ENCODE assay signal across 1 cellular context in the genomic region with DNA sequence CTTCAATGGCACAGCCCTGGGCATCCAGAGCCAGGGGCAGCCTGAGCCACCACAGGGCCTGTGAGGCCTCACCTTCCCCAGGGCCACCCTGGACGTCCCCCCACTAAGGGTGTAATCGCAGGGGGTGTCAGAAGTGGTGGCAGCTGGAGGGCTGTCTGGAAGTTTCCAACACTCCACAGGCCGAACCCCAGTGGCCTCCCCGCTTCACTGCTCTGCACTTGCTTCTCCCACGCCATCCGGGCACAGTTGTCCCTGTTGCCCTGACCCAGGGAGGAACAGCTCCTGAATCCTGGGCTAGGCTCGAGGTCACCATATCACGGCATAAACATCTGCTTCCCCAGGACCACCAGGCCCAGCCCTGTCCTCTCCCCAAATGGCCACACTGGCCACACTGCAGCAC.
TF ChIP-seq lines count a peak whose summit lies in the region.

No MANE protein-coding gene starts in this region.

TF ChIP-seq in GM23338, 12 proteins besides CTCF, POLR2A, EP300 and RAD21 (continued from another document):
- TF ChIP-seq, protein P1, sequence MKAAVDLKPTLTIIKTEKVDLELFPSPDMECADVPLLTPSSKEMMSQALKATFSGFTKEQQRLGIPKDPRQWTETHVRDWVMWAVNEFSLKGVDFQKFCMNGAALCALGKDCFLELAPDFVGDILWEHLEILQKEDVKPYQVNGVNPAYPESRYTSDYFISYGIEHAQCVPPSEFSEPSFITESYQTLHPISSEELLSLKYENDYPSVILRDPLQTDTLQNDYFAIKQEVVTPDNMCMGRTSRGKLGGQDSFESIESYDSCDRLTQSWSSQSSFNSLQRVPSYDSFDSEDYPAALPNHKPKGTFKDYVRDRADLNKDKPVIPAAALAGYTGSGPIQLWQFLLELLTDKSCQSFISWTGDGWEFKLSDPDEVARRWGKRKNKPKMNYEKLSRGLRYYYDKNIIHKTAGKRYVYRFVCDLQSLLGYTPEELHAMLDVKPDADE (IDR thresholded peaks at IDR 0.05) = no peak
- TF ChIP-seq EZH2 (IDR thresholded peaks at IDR 0.05; ENCODE audit: low read depth, unreplicated experiment) (no peak), EZH2phosphoT487 (IDR thresholded peaks at IDR 0.05; ENCODE audit: unreplicated experiment) (no peak), REST (IDR thresholded peaks at IDR 0.05; ENCODE audit: unreplicated experiment) (no peak), ZNF114 (CRISPR knock-in tag; IDR thresholded peaks at IDR 0.05) (no peak), ZNF331 (CRISPR knock-in tag; IDR thresholded peaks at IDR 0.05; ENCODE audit: low read depth) (no peak), STAT1 (IDR thresholded peaks at IDR 0.05; ENCODE audit: unreplicated experiment) (no peak), JUNB (IDR thresholded peaks at IDR 0.05; ENCODE audit: unreplicated experiment) (no peak), NANOG (IDR thresholded peaks at IDR 0.05; ENCODE audit: borderline replicate concordance) (no peak)
- TF ChIP-seq, protein P2, sequence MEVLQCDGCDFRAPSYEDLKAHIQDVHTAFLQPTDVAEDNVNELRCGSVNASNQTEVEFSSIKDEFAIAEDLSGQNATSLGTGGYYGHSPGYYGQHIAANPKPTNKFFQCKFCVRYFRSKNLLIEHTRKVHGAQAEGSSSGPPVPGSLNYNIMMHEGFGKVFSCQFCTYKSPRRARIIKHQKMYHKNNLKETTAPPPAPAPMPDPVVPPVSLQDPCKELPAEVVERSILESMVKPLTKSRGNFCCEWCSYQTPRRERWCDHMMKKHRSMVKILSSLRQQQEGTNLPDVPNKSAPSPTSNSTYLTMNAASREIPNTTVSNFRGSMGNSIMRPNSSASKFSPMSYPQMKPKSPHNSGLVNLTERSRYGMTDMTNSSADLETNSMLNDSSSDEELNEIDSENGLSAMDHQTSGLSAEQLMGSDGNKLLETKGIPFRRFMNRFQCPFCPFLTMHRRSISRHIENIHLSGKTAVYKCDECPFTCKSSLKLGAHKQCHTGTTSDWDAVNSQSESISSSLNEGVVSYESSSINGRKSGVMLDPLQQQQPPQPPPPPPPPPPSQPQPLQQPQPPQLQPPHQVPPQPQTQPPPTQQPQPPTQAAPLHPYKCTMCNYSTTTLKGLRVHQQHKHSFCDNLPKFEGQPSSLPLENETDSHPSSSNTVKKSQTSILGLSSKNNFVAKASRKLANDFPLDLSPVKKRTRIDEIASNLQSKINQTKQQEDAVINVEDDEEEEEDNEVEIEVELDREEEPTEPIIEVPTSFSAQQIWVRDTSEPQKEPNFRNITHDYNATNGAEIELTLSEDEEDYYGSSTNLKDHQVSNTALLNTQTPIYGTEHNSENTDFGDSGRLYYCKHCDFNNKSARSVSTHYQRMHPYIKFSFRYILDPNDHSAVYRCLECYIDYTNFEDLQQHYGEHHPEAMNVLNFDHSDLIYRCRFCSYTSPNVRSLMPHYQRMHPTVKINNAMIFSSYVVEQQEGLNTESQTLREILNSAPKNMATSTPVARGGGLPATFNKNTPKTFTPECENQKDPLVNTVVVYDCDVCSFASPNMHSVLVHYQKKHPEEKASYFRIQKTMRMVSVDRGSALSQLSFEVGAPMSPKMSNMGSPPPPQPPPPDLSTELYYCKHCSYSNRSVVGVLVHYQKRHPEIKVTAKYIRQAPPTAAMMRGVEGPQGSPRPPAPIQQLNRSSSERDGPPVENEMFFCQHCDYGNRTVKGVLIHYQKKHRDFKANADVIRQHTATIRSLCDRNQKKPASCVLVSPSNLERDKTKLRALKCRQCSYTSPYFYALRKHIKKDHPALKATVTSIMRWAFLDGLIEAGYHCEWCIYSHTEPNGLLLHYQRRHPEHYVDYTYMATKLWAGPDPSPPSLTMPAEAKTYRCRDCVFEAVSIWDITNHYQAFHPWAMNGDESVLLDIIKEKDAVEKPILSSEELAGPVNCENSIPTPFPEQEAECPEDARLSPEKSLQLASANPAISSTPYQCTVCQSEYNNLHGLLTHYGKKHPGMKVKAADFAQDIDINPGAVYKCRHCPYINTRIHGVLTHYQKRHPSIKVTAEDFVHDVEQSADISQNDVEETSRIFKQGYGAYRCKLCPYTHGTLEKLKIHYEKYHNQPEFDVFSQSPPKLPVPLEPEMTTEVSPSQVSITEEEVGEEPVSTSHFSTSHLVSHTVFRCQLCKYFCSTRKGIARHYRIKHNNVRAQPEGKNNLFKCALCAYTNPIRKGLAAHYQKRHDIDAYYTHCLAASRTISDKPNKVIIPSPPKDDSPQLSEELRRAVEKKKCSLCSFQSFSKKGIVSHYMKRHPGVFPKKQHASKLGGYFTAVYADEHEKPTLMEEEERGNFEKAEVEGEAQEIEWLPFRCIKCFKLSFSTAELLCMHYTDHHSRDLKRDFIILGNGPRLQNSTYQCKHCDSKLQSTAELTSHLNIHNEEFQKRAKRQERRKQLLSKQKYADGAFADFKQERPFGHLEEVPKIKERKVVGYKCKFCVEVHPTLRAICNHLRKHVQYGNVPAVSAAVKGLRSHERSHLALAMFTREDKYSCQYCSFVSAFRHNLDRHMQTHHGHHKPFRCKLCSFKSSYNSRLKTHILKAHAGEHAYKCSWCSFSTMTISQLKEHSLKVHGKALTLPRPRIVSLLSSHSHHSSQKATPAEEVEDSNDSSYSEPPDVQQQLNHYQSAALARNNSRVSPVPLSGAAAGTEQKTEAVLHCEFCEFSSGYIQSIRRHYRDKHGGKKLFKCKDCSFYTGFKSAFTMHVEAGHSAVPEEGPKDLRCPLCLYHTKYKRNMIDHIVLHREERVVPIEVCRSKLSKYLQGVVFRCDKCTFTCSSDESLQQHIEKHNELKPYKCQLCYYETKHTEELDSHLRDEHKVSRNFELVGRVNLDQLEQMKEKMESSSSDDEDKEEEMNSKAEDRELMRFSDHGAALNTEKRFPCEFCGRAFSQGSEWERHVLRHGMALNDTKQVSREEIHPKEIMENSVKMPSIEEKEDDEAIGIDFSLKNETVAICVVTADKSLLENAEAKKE (CRISPR knock-in tag; IDR thresholded peaks at IDR 0.05) = no peak
TF ChIP-seq in GM23338: peak in this region for 0.
